In the genomic region with DNA sequence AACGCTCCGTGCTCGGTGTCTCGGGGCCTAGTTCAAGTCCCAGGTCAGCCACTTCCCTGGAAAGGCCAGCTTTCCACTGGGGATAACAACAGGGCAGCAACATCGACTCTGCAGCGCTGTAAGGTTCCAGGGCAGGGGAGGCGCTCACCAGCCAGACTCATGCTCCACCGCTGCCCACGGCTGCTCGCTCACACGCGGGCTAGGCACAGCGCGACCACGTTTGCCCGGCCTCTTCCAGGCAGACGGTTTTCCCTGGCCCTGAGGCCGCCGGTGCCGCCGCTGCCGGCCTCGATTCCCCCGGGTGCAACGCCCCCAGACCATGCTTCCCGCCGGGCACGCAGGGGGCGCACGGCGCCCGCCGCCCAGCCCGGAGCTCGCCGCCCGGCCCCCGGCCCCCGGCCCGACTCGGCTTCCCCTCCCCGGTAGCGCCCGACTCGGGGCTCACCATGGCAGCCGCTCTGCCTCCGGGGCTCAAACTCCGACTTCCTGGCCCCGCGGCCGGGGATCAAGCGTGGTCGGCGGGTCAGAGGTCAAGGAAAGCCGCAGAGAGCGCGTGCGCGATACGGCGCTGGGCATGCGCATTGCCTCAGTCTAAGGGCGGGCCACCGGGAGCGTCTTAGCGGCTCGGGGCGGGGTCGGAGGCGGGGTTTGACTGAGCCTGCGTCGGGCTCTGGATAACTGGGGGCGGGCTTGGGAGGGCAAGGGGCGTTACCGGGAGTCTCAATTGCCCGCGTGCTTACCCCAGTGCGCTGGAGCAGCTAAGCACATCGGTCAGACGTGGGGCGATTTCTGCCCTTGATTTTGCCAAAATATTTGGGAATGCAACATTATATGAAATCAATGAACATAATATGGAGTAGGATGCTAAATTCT, we compare ENCODE assay signal across 9 cellular contexts. TPM values are rescaled to one million over a fixed set of nuclear protein-coding genes. Genes with fewer than 3 reads are reported as not detected.
DNase-seq lines count a peak whose midpoint lies in the region; ATAC-seq, FAIRE-seq and TF ChIP-seq lines count a peak whose summit lies in the region.
"Had no signal": no experiment of that assay in that cellular context is flagged by ENCODE, and none has a peak within 500 bp of the region (broad histone marks: within the 10 kb centered on the region; RNA-seq: fewer than 3 reads in every experiment).

A gene (minus strand): TSS at position 535 of the 873 bp plus-strand sequence. CDS start 87 bp downstream, at position 448.

- peak within 1 kb of the TSS; percentile 84 for H3K27ac Mint-ChIP-seq in central memory CD8-positive, alpha-beta T cell (ENCODE audit: low read depth)

- no peaks in the 10 kb centered on the region for H3K36me3 ChIP-seq in kidney (ENCODE audit: control insufficient read depth in 1 of 2, insufficient read depth in 2 of 2, low read length in 2 of 2)

- H3K9me3 ChIP-seq in kidney (ENCODE audit: control insufficient read depth in 1 of 2, low read length in 2 of 2), result no peaks in the 10 kb centered on the region

- peak within 1 kb of the TSS; percentile 32 to 63 for H3K27ac ChIP-seq in kidney (ENCODE audit: low read depth in 2 of 2, low read length in 2 of 2)

- no peak for FAIRE-seq in kidney (lab: Jason Lieb, UNC)
- FAIRE-seq: colon had no signal

- H3K4me3 Mint-ChIP-seq in central memory CD8-positive, alpha-beta T cell, result peak within 1 kb of the TSS; percentile 89

- peaks cover 22% of the 10 kb centered on the region for H3K36me3 Mint-ChIP-seq in central memory CD8-positive, alpha-beta T cell (ENCODE audit: insufficient read depth)

- peak within 1 kb of the TSS; percentile 43 to 84 for H3K9ac ChIP-seq in kidney (ENCODE audit: low read length in 2 of 2)

- H3K27me3 Mint-ChIP-seq in central memory CD8-positive, alpha-beta T cell, result no peaks in the 10 kb centered on the region

- ATAC-seq in HG03378 (IDR thresholded peaks at IDR 0.05; ENCODE audit: unreplicated experiment), result peak; percentile 64
- ATAC-seq in activated CD4-positive, CD25-positive, alpha-beta regulatory T cell treated with anti-CD3 and anti-CD28 coated beads, Interleukin-2, amount 50 U/mL, for 24 hours, result peak; percentile 87 to 92
- ATAC-seq in central memory CD8-positive, alpha-beta T cell (replicated peaks; ENCODE audit: extremely low read depth, poor library complexity, severe bottlenecking), result peak; percentile 87

- H3K4me1 Mint-ChIP-seq in central memory CD8-positive, alpha-beta T cell, result peaks cover 26% of the 10 kb centered on the region

- no peaks in the 10 kb centered on the region for H3K9me3 Mint-ChIP-seq in central memory CD8-positive, alpha-beta T cell

- H3K4me3 ChIP-seq in kidney (ENCODE audit: low read length in 2 of 2), result peak within 1 kb of the TSS; percentile 90 to 92

- intact Hi-C loops in kidney (cut with DNase I), result no loop called here

- TF ChIP-seq CTCF in kidney (IDR thresholded peaks at IDR 0.05; ENCODE audit: borderline replicate concordance, extremely low read depth, insufficient read depth), result no peak

- peaks cover 0 to 4% of the 10 kb centered on the region in 2 donors for H3K4me1 ChIP-seq in kidney (ENCODE audit: control insufficient read depth in 1 of 2, insufficient read depth in 1 of 2, low read depth in 1 of 2, low read length in 2 of 2)

- DNase-seq in AG20443 (ENCODE audit: low spot score) (peak; percentile 97), NCI-H446 treated with DMSO at 0.1 percent for 48 hours (lab: John Stamatoyannopoulos, UW) (peak; percentile 83), kidney (peak; percentile 99)
- DNase-seq in central memory CD8-positive, alpha-beta T cell (ENCODE audit: low spot score in 2 of 2), result peak; percentile 97 to 98
- DNase-seq in stimulated activated CD4-positive, alpha-beta T cell treated with anti-CD3 and anti-CD28 coated beads, Interleukin-15, amount 100 ng/mL, for 24 hours, result peak; percentile 99

- TF ChIP-seq POLR2A in GM19099 (IDR thresholded peaks at IDR 0.05; ENCODE audit: extremely low read depth, insufficient read length, low read depth), result peak; percentile 86

RNA-seq across cellular contexts. Expression of the gene that starts here (rescaled TPM):
- 29.4 TPM for total RNA-seq in kidney
- 61.1 TPM for polyA plus RNA-seq in kidney (ENCODE audit: insufficient read depth, low read depth, low replicate concordance)

Comparison
In these comparisons a context has a peak if more than half of its experiments do, and no peak if none do; other contexts are left out.
1. Peak in every context shown above with its lines: DNase-seq, ATAC-seq, H3K4me3 ChIP-seq and H3K27ac ChIP-seq.